Comparison of ENCODE assay signal across 9 cellular contexts in the genomic region with DNA sequence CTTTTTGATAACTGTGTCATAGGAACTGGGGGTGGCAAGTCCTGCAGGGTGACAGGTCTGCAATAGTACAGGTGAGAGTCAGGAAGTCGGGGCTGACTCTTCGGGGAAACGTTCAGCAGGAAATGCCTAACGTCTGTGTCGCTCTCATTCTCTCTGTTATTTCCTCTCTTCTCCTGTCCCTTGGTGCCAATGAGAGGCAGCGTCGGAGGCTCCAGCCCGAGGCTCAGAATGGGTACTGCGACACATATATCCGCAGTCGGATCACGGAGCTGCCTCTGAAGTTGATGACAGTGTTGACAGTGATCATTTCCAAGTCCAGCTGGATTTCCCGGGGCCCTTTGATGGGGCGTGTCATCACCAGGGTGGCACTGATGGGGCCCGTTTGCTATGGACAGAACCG. TPM values are rescaled to one million over a fixed set of nuclear protein-coding genes. Genes with fewer than 3 reads are reported as not detected.
DNase-seq lines count a peak whose midpoint lies in the region; ATAC-seq and TF ChIP-seq lines count a peak whose summit lies in the region.
"Had no signal": no experiment of that assay in that cellular context is flagged by ENCODE, and none has a peak within 500 bp of the region (broad histone marks: within the 10 kb centered on the region; RNA-seq: fewer than 3 reads in every experiment).

No MANE protein-coding gene starts in this region.

- H3K27ac Mint-ChIP-seq in CD4-positive, CD25-positive, alpha-beta regulatory T cell: peak overlapping the region; percentile 97 to 100 (median 98)
- H3K27ac Mint-ChIP-seq in activated naive CD8-positive, alpha-beta T cell: peak overlapping the region; percentile 95
- H3K27ac Mint-ChIP-seq in neural progenitor cell: no peak overlapping the region

- H3K4me3 ChIP-seq in CD4-positive, CD25-positive, alpha-beta regulatory T cell (ENCODE audit: low read depth, low read length): peak overlapping the region; percentile 63
- H3K4me3 ChIP-seq in neural progenitor cell: no peak overlapping the region

- H3K27me3 ChIP-seq in CD4-positive, CD25-positive, alpha-beta regulatory T cell (ENCODE audit: control insufficient read depth, insufficient read depth, low read length): no peaks in the 10 kb centered on the region
- no peaks in the 10 kb centered on the region for H3K27me3 ChIP-seq in neural progenitor cell

- no peak for TF ChIP-seq CTCF in neural progenitor cell (IDR thresholded peaks at IDR 0.05)

- H3K27ac ChIP-seq in CD4-positive, CD25-positive, alpha-beta regulatory T cell (ENCODE audit: insufficient read depth, low read length, poor library complexity, severe bottlenecking): peak overlapping the region; percentile 92
- H3K27ac ChIP-seq in neural progenitor cell: no peak overlapping the region

- H3F3A ChIP-seq in neural progenitor cell (ENCODE audit: low read depth): no peaks in the 10 kb centered on the region

- no peaks in the 10 kb centered on the region for H3K79me2 ChIP-seq in neural progenitor cell (ENCODE audit: low read depth)

- H3K27me3 Mint-ChIP-seq in CD4-positive, CD25-positive, alpha-beta regulatory T cell: no peaks in the 10 kb centered on the region
- no peaks in the 10 kb centered on the region for H3K27me3 Mint-ChIP-seq in activated naive CD8-positive, alpha-beta T cell
- peaks cover 8% of the 10 kb centered on the region for H3K27me3 Mint-ChIP-seq in neural progenitor cell (ENCODE audit: insufficient read depth, low read depth)

- peaks cover 98% of the 10 kb centered on the region for H3K4me1 ChIP-seq in CD4-positive, CD25-positive, alpha-beta regulatory T cell (ENCODE audit: control insufficient read depth, insufficient read depth, low read length, poor library complexity, severe bottlenecking)
- H3K4me1 ChIP-seq in neural progenitor cell: no peaks in the 10 kb centered on the region

- H3K4me2 ChIP-seq in neural progenitor cell: no peak overlapping the region

- ATAC-seq in CD4-positive, CD25-positive, alpha-beta regulatory T cell (ENCODE audit: low read depth in 2 of 2): peak; percentile 80 to 81
- no peak for ATAC-seq in HG03025 (IDR thresholded peaks at IDR 0.05; ENCODE audit: low FRiP score, unreplicated experiment)

- peaks cover 9% of the 10 kb centered on the region for H3K36me3 Mint-ChIP-seq in CD4-positive, CD25-positive, alpha-beta regulatory T cell
- no peaks in the 10 kb centered on the region for H3K36me3 Mint-ChIP-seq in activated naive CD8-positive, alpha-beta T cell
- H3K36me3 Mint-ChIP-seq in neural progenitor cell: no peaks in the 10 kb centered on the region

- H4K20me1 ChIP-seq in neural progenitor cell (ENCODE audit: low read depth): no peaks in the 10 kb centered on the region

- no peaks in the 10 kb centered on the region for H3K9me3 Mint-ChIP-seq in CD4-positive, CD25-positive, alpha-beta regulatory T cell
- no peaks in the 10 kb centered on the region for H3K9me3 Mint-ChIP-seq in activated naive CD8-positive, alpha-beta T cell (ENCODE audit: low read depth)
- H3K9me3 Mint-ChIP-seq in neural progenitor cell: peaks cover 6% of the 10 kb centered on the region

- peak; percentile 55 to 94 (median 82) for DNase-seq in CD4-positive, CD25-positive, alpha-beta regulatory T cell
- peak; percentile 46 to 90 (median 64) for DNase-seq in T-helper 1 cell
- DNase-seq in neural progenitor cell (ENCODE audit: low spot score): no peak
- DNase-seq in SHP77 (lab: John Stamatoyannopoulos, UW): no peak
- DNase-seq in GM19240 (ENCODE audit: insufficient read length, low spot score): no peak
- no peak for DNase-seq in AG08396 (ENCODE audit: low spot score)
- DNase-seq: dermis blood vessel endothelial cell had no signal

- no peaks in the 10 kb centered on the region for H3K9me3 ChIP-seq in CD4-positive, CD25-positive, alpha-beta regulatory T cell (ENCODE audit: control insufficient read depth in 2 of 2, low read length in 2 of 2)
- H3K9me3 ChIP-seq in neural progenitor cell (ENCODE audit: low read depth): no peaks in the 10 kb centered on the region

- peak overlapping the region; percentile 5 for H2AFZ ChIP-seq in neural progenitor cell (replicated peaks)

- H3K4me1 Mint-ChIP-seq in CD4-positive, CD25-positive, alpha-beta regulatory T cell: peaks cover 33 to 94% (median 66%) of the 10 kb centered on the region in 4 donors
- peaks cover 95% of the 10 kb centered on the region for H3K4me1 Mint-ChIP-seq in activated naive CD8-positive, alpha-beta T cell (ENCODE audit: low read depth)
- no peaks in the 10 kb centered on the region for H3K4me1 Mint-ChIP-seq in neural progenitor cell

- peak overlapping the region; percentile 80 to 93 (median 89) for H3K4me3 Mint-ChIP-seq in CD4-positive, CD25-positive, alpha-beta regulatory T cell
- H3K4me3 Mint-ChIP-seq in activated naive CD8-positive, alpha-beta T cell: peak overlapping the region; percentile 70
- H3K4me3 Mint-ChIP-seq in neural progenitor cell: no peak overlapping the region

- H3K36me3 ChIP-seq in CD4-positive, CD25-positive, alpha-beta regulatory T cell (ENCODE audit: control insufficient read depth, insufficient read depth, low read length): no peaks in the 10 kb centered on the region
- H3K36me3 ChIP-seq in neural progenitor cell: no peaks in the 10 kb centered on the region

- H3K9ac ChIP-seq in neural progenitor cell: no peak overlapping the region

RNA-seq across cellular contexts. Expression of gene TC2N, which starts 2.7 kb away (rescaled TPM):
- 138 TPM for total RNA-seq in CD4-positive, CD25-positive, alpha-beta regulatory T cell
- polyA plus RNA-seq in CD4-positive, CD25-positive, alpha-beta regulatory T cell: 100 to 1,000 TPM in 1 of 4 donors, 10 to 100 TPM in 3; 68.8 to 113 (median 93.1) TPM
- total RNA-seq in neural progenitor cell (ENCODE audit: low replicate concordance): 3.8 and 5.8 TPM in 2 replicates

Comparison
In these comparisons a context has a peak if more than half of its experiments do, and no peak if none do; other contexts are left out.
1. DNase-seq: peak in CD4-positive, CD25-positive, alpha-beta regulatory T cell (3 of 3) and T-helper 1 cell (5 of 5); none in neural progenitor cell (single experiment), SHP77 (0 of 2), GM19240 (single experiment) and AG08396 (single experiment).
2. RNA of gene TC2N, which starts 2.7 kb away (total RNA-seq): 138 TPM in CD4-positive, CD25-positive, alpha-beta regulatory T cell (single experiment); 3.8 to 5.8 TPM in neural progenitor cell; every median in the first group is over 10 times any median in the second.